18 cellular contexts compared by ENCODE assay signal in genomic region chr13:99064624-99065249, GRCh38.
DNase-seq lines count a peak whose midpoint lies in the region; ATAC-seq, FAIRE-seq and TF ChIP-seq lines count a peak whose summit lies in the region.
"Had no signal": no experiment of that assay in that cellular context is flagged by ENCODE, and none has a peak within 500 bp of the region (broad histone marks: within the 10 kb centered on the region; RNA-seq: fewer than 3 reads in every experiment).

No MANE protein-coding gene starts in this region.

- no peaks in the 10 kb centered on the region for H3K27me3 Mint-ChIP-seq in MCF 10A (ENCODE audit: insufficient read depth, unreplicated experiment)
- H3K27me3 Mint-ChIP-seq: type B pancreatic cell had no signal

- TF ChIP-seq EP300 in transverse colon (IDR thresholded peaks at IDR 0.05; ENCODE audit: low read depth) (no peak), HepG2 (IDR thresholded peaks at IDR 0.05; ENCODE audit: low read depth in 2 of 2, low read length in 2 of 2) (no peak), HepG2 (CRISPR knock-in tag; IDR thresholded peaks at IDR 0.05; ENCODE audit: borderline replicate concordance) (no peak)

- H3K9me3 ChIP-seq in mammary epithelial cell (replicated peaks; ENCODE audit: insufficient read depth, low read length) (peaks cover 6% of the 10 kb centered on the region), transverse colon (no peaks in the 10 kb centered on the region), HepG2 (ENCODE audit: low read length) (no peaks in the 10 kb centered on the region), GM23248 (ENCODE audit: low read depth) (no peaks in the 10 kb centered on the region)
- H3K9me3 ChIP-seq: pancreas, SK-N-SH had no signal

- peaks cover 54% of the 10 kb centered on the region for H3K4me1 Mint-ChIP-seq in MCF 10A (ENCODE audit: insufficient read depth, unreplicated experiment)

- no peak for TF ChIP-seq RAD21 in HepG2 (CRISPR knock-in tag; IDR thresholded peaks at IDR 0.05)

- H3K4me2 ChIP-seq in mammary epithelial cell (ENCODE audit: insufficient read depth, low read depth, low read length) (no peak overlapping the region), HepG2 (ENCODE audit: low read depth, low read length) (no peak overlapping the region), GM23248 (ENCODE audit: unreplicated experiment) (no peak overlapping the region)
- H3K4me2 ChIP-seq: SK-N-SH had no signal

- peaks cover 45% of the 10 kb centered on the region for H3K4me1 ChIP-seq in mammary epithelial cell (ENCODE audit: insufficient read depth, low read length)
- peaks cover 9 to 54% (median 12%) of the 10 kb centered on the region in 4 donors for H3K4me1 ChIP-seq in transverse colon
- no peaks in the 10 kb centered on the region for H3K4me1 ChIP-seq in HepG2 (ENCODE audit: insufficient read depth, low read length)
- peaks cover 31% of the 10 kb centered on the region for H3K4me1 ChIP-seq in GM23248 (ENCODE audit: insufficient read depth)

- H3K36me3 ChIP-seq in mammary epithelial cell (ENCODE audit: insufficient read depth, low read length) (no peaks in the 10 kb centered on the region), transverse colon (no peaks in the 10 kb centered on the region), HepG2 (replicated peaks in 1 of 2; ENCODE audit: control insufficient read depth in 1 of 2, insufficient read depth in 2 of 2, low read length in 2 of 2) (no peaks in the 10 kb centered on the region), GM23248 (ENCODE audit: low read depth) (no peaks in the 10 kb centered on the region)
- H3K36me3 ChIP-seq: pancreas had no signal

- H3K9ac ChIP-seq in mammary epithelial cell (ENCODE audit: insufficient read depth, low read length) (no peak overlapping the region), HepG2 (ENCODE audit: insufficient read depth, low read depth, low read length) (no peak overlapping the region), GM23248 (no peak overlapping the region)
- H3K9ac ChIP-seq: SK-N-SH had no signal

- WGBS in mammary epithelial cell (ENCODE audit: low coverage, missing lambda C conversion rate): 98% methylated on average over 5 of the region's 5 CpGs
- 83 to 84% methylated on average over 4 to 5 of the region's 5 CpGs for WGBS in transverse colon (ENCODE audit: low coverage in 1 of 2), 2 donors
- 59% methylated on average over 5 of the region's 5 CpGs for WGBS in HepG2 (ENCODE audit: low lambda C conversion rate)
- WGBS in GM23248 (ENCODE audit: low coverage in 1 of 2, low lambda C conversion rate in 2 of 2, missing lambda C conversion rate in 2 of 2), 2 experiments: 95% methylated on average over 5 of the region's 5 CpGs

- ATAC-seq in HepG2: no peak

- DNase-seq in MCF 10A (ENCODE audit: unreplicated experiment) (no peak), mammary epithelial cell (no peak), OCI-M1 (lab: John Stamatoyannopoulos, UW) (peak; percentile 14), kidney glomerular epithelial cell (lab: John Stamatoyannopoulos, UW) (peak; percentile 28), transverse colon (no peak), HepG2 (ENCODE audit: low spot score) (no peak), GM23248 (no peak)
- DNase-seq: activated gamma-delta T cell; HFFc6; naive B cell; NCI-H1105 treated with DMSO at 0.1 percent for 48 hours; NCI-H2171 treated with DMSO at 0.1 percent for 48 hours; pancreas; SK-N-SH; stimulated activated naive CD4-positive, alpha-beta T cell treated with Interleukin-2 at 50 U/mL for 16 hours; T1000 had no signal

- H3K4me3 Mint-ChIP-seq in MCF 10A (ENCODE audit: unreplicated experiment): no peak overlapping the region
- H3K4me3 Mint-ChIP-seq: type B pancreatic cell had no signal

- no peak overlapping the region for H2AFZ ChIP-seq in mammary epithelial cell (ENCODE audit: low read depth, low read length)
- no peak overlapping the region for H2AFZ ChIP-seq in HepG2 (ENCODE audit: low read length)
- no peak overlapping the region for H2AFZ ChIP-seq in GM23248

- H3K79me2 ChIP-seq in mammary epithelial cell (ENCODE audit: insufficient read depth, low read length): peaks cover 72% of the 10 kb centered on the region
- H3K79me2 ChIP-seq in HepG2 (ENCODE audit: insufficient read depth, low read length): no peaks in the 10 kb centered on the region
- H3K79me2 ChIP-seq in GM23248 (ENCODE audit: insufficient read depth): no peaks in the 10 kb centered on the region

- H3K9me3 Mint-ChIP-seq in MCF 10A (ENCODE audit: unreplicated experiment): peaks cover 17% of the 10 kb centered on the region
- H3K9me3 Mint-ChIP-seq: naive B cell had no signal

- intact Hi-C loops in MCF 10A (cut with micrococcal nuclease): no loop called here
- intact Hi-C loops in mammary epithelial cell (cut with micrococcal nuclease): loop anchor here (5.0 kb wide), 1 partner anchor 88 kb away; no protein-coding TSS in a partner anchor
- intact Hi-C loops in transverse colon (cut with DNase I; ENCODE audit: low total_unique reads): no loop called here
- intact Hi-C loops in HepG2 (cut with micrococcal nuclease; ENCODE audit: unreplicated experiment): no loop called here

- BruUV-seq in MCF 10A (replicated peaks; lab: Mats Ljungman, UMichigan): no TSS peak
- BruUV-seq in mammary epithelial cell (replicated peaks; lab: Mats Ljungman, UMichigan): no TSS peak
- no TSS peak for BruUV-seq in HepG2 (replicated peaks; lab: Mats Ljungman, UMichigan)

- in situ Hi-C loops in mammary epithelial cell (cut with MboI; ENCODE audit: low sequenced_read_pairs in 2 of 2): no loop called here
- in situ Hi-C loops in transverse colon (cut with MboI; ENCODE audit: low pct_ligation_motif_present in 1 of 4, low pct_unique_long_range_greater_than_20kb in 1 of 4, low sequenced_read_pairs in 3 of 4): no loop called here
- in situ Hi-C loops in HepG2 (cut with HindIII; ENCODE audit: extremely low pct_ligation_motif_present, low pct_unique_long_range_greater_than_20kb): no loop called here
- in situ Hi-C loops in GM23248 (cut with MboI): no loop called here

- CTCF ChIA-PET in MCF 10A (lab: Yijun Ruan, JAX) (interaction anchor here (0.7 to 2.2 kb wide), 3 partner anchors 8 to 203 kb away, joined by 3 to 11 read pairs (median 3); no protein-coding TSS in a partner anchor), mammary epithelial cell (lab: Charles Lee; ENCODE audit: low non-redundant PET) (no interaction called here), HepG2 (lab: Yijun Ruan, JAX; ENCODE audit: low intra/inter-chr PET ratio, low total read pairs) (no interaction called here)

- H3F3A ChIP-seq in GM23248 (ENCODE audit: insufficient read depth): peaks cover 29% of the 10 kb centered on the region

- H3K27me3 ChIP-seq in mammary epithelial cell (ENCODE audit: insufficient read depth, low read length): no peaks in the 10 kb centered on the region
- no peaks in the 10 kb centered on the region for H3K27me3 ChIP-seq in transverse colon
- no peaks in the 10 kb centered on the region for H3K27me3 ChIP-seq in HepG2 (ENCODE audit: control insufficient read depth in 1 of 2, insufficient read depth in 2 of 2, low read length in 2 of 2)
- no peaks in the 10 kb centered on the region for H3K27me3 ChIP-seq in GM23248 (replicated peaks; ENCODE audit: insufficient read depth)
- H3K27me3 ChIP-seq: pancreas had no signal

- H3K27ac Mint-ChIP-seq in MCF 10A (ENCODE audit: low read depth, unreplicated experiment): peak overlapping the region; percentile 11
- H3K27ac Mint-ChIP-seq: HFFc6, type B pancreatic cell had no signal

- H3K27ac ChIP-seq in mammary epithelial cell (ENCODE audit: insufficient read depth, low read depth, low read length) (no peak overlapping the region), transverse colon (peak overlapping the region in 3 of 4 donors; percentile 11 to 70 (median 69)), HepG2 (ENCODE audit: extremely low read length, insufficient read depth, low read length) (no peak overlapping the region), GM23248 (no peak overlapping the region)
- H3K27ac ChIP-seq: pancreas had no signal

- H3K36me3 Mint-ChIP-seq in MCF 10A (ENCODE audit: insufficient read depth, unreplicated experiment): peaks cover 6% of the 10 kb centered on the region

- dilution Hi-C loops in mammary epithelial cell (cut with HindIII; ENCODE audit: low sequenced_read_pairs): no loop called here

- TF ChIP-seq CTCF in MCF 10A (IDR thresholded peaks at IDR 0.05; ENCODE audit: unreplicated experiment) (no peak), mammary epithelial cell (conservative IDR thresholded peaks at IDR 0.05 in 1 of 2, IDR thresholded peaks at IDR 0.05 in 1 of 2; ENCODE audit: extremely low read depth in 1 of 2, insufficient read depth in 1 of 2, low read depth in 1 of 2, low read length in 2 of 2) (no peak), transverse colon (IDR thresholded peaks at IDR 0.05) (no peak), HepG2 (CRISPR knock-in tag; IDR thresholded peaks at IDR 0.05) (no peak)

- POLR2A ChIA-PET in MCF 10A (lab: Yijun Ruan, JAX): interaction anchor here (0.7 to 7.1 kb wide), 7 partner anchors 8 to 24 kb away, joined by 4 to 28 read pairs (median 18); no protein-coding TSS in a partner anchor
- POLR2A ChIA-PET in HepG2 (lab: Yijun Ruan, JAX): no interaction called here

- no peaks in the 10 kb centered on the region for H4K20me1 ChIP-seq in mammary epithelial cell (ENCODE audit: insufficient read depth, low read length)
- H4K20me1 ChIP-seq in HepG2 (ENCODE audit: insufficient read depth, low read length): no peaks in the 10 kb centered on the region
- no peaks in the 10 kb centered on the region for H4K20me1 ChIP-seq in GM23248 (ENCODE audit: insufficient read depth)

- H3K4me3 ChIP-seq in mammary epithelial cell (replicated peaks in 1 of 3; ENCODE audit: insufficient read depth in 1 of 3, low read depth in 2 of 3, low read length in 3 of 3) (no peak overlapping the region), transverse colon (no peak overlapping the region), HepG2 (replicated peaks in 1 of 3; ENCODE audit: insufficient read depth in 1 of 3, low read depth in 2 of 3, low read length in 3 of 3) (no peak overlapping the region), GM23248 (no peak overlapping the region)
- H3K4me3 ChIP-seq: lung, pancreas had no signal

- FAIRE-seq in HepG2 (lab: Jason Lieb, UNC): no peak
- FAIRE-seq: pancreas had no signal

- TF ChIP-seq POLR2A in transverse colon (IDR thresholded peaks at IDR 0.05): no peak
- no peak for TF ChIP-seq POLR2A in HepG2 (IDR thresholded peaks at IDR 0.05; ENCODE audit: insufficient read depth in 1 of 2, low read depth in 2 of 2, low read length in 2 of 2)

- H3K9me2 ChIP-seq in GM23248 (ENCODE audit: insufficient read depth): no peaks in the 10 kb centered on the region
- H3K9me2 ChIP-seq: SK-N-SH had no signal

TF ChIP-seq in HepG2, 621 proteins besides CTCF, POLR2A, EP300 and RAD21 (continues in another document):
- no peak for TF ChIP-seq ZNF558 (CRISPR knock-in tag; IDR thresholded peaks at IDR 0.05; ENCODE audit: borderline replicate concordance)

Comparison
In these comparisons a context has a peak if more than half of its experiments do, and no peak if none do; other contexts are left out.
1. DNase-seq: peak in OCI-M1 (single experiment) and kidney glomerular epithelial cell (single experiment); none in MCF 10A (single experiment), mammary epithelial cell (single experiment), transverse colon (single experiment), HepG2 (single experiment) and GM23248 (single experiment).
2. H3K27ac ChIP-seq: peak in transverse colon (3 of 4); none in mammary epithelial cell (single experiment), HepG2 (single experiment) and GM23248 (single experiment).